ENCODE assay signal across 29 cellular contexts in the genomic region with DNA sequence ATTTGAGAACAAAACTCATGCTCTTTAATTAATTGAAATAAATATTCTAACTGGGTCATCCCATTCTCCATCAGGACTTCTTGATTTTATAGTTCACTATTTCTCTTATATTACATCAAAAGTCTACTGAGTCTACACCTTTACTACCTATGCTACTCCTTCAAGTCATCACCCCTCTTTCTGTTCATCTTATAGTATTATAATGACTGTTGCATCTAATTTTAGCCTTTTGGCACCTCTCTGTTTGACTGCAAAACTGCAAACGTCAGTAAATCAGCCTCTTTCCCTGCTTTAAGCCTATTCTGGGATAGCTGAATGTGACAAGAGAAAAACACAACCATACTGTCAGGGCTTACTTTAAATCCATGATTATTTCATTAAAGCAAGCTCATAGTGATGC.
"Had no signal": no experiment of that assay in that cellular context is flagged by ENCODE, and none has a peak within 500 bp of the region (broad histone marks: within the 10 kb centered on the region; RNA-seq: fewer than 3 reads in every experiment).

No MANE protein-coding gene starts in this region.

- H3K4me3 ChIP-seq: left ventricle myocardium inferior, lung, neural progenitor cell, prostate gland, skin epidermis, stomach, testis, thyroid gland, transverse colon, upper lobe of left lung, vagina had no signal

- H3K4me1 ChIP-seq: left ventricle myocardium inferior, neural progenitor cell, parathyroid adenoma, prostate gland, stomach, testis, thyroid gland, transverse colon, upper lobe of left lung, vagina had no signal

- H3K9ac ChIP-seq: neural progenitor cell, parathyroid adenoma had no signal

- H3K27me3 ChIP-seq: neural progenitor cell, neutrophil, stomach, testis, thyroid gland, transverse colon, upper lobe of left lung, vagina had no signal

- DNase-seq: islet precursor cell; left ventricle myocardium inferior; mesendoderm; naive B cell; natural killer cell; nephron progenitor cell; occipital lobe; retina; right cardiac atrium; stimulated activated CD4-positive, alpha-beta T cell treated with anti-CD3 and anti-CD28 coated beads, Interleukin-12 subunit alpha, Interleukin-12 subunit beta, amount 100 ng/mL, for 4 hours; stimulated activated CD4-positive, alpha-beta T cell treated with anti-CD3 and anti-CD28 coated beads, Interleukin-15, amount 100 ng/mL, for 24 hours; stimulated activated CD4-positive, alpha-beta T cell treated with anti-CD3 and anti-CD28 coated beads, Interleukin-2, amount 100 ng/mL, for 24 hours; stimulated activated CD4-positive, alpha-beta T cell treated with anti-CD3 and anti-CD28 coated beads, Interleukin-4, amount 100 ng/mL, for 1 hour; stimulated activated naive B cell treated with anti-CD40 and anti-IgM and Interleukin-4, amounts not matched to agents 10 μg/mL and 1 μg/mL and 100 μg/mL, for 72 hours; stimulated activated naive CD8-positive, alpha-beta T cell treated with anti-CD3 and anti-CD28 coated beads, Interleukin-15, Interleukin-2, amounts not matched to agents 100 U/mL and 50 U/mL, for 24 hours; stomach; testis; thyroid gland; transverse colon; upper lobe of left lung had no signal

- H3K4me1 Mint-ChIP-seq: mesothelial cell of epicardium; naive B cell; natural killer cell; nephron progenitor cell; neural progenitor cell; stimulated activated naive B cell treated with anti-CD40 and anti-IgM and Interleukin-4, amounts not matched to agents 10 μg/mL and 1 μg/mL and 100 μg/mL, for 72 hours had no signal

- H3K27me3 Mint-ChIP-seq: naive B cell; stimulated activated naive B cell treated with anti-CD40 and anti-IgM and Interleukin-4, amounts not matched to agents 10 μg/mL and 1 μg/mL and 100 μg/mL, for 72 hours had no signal

- H2AFZ ChIP-seq: neural progenitor cell, parathyroid adenoma had no signal

- H3K27ac ChIP-seq: left ventricle myocardium inferior, neural progenitor cell, neutrophil, parathyroid adenoma, prostate gland, skin epidermis, stomach, testis, thyroid gland, transverse colon, upper lobe of left lung, vagina had no signal

- H3K79me2 ChIP-seq: parathyroid adenoma had no signal

- H3K9me3 ChIP-seq: left ventricle myocardium inferior, neutrophil, prostate gland, stomach, testis, thyroid gland, transverse colon, upper lobe of left lung, vagina had no signal

- ATAC-seq: natural killer cell; right cardiac atrium; sciatic nerve; stimulated activated naive B cell treated with anti-CD40 and anti-IgM and Interleukin-4, amounts not matched to agents 10 μg/mL and 1 μg/mL and 100 μg/mL, for 72 hours; stimulated activated naive CD8-positive, alpha-beta T cell treated with anti-CD3 and anti-CD28 coated beads, Interleukin-15, Interleukin-2, amounts not matched to agents 100 U/mL and 50 U/mL, for 24 hours had no signal

- H3K4me2 ChIP-seq: neural progenitor cell had no signal

- H3K36me3 Mint-ChIP-seq: mesothelial cell of epicardium; naive B cell; natural killer cell; neural progenitor cell; stimulated activated naive B cell treated with anti-CD40 and anti-IgM and Interleukin-4, amounts not matched to agents 10 μg/mL and 1 μg/mL and 100 μg/mL, for 72 hours had no signal

- H3K4me3 Mint-ChIP-seq: mesothelial cell of epicardium; naive B cell; natural killer cell; nephron progenitor cell; neural progenitor cell; stimulated activated naive B cell treated with anti-CD40 and anti-IgM and Interleukin-4, amounts not matched to agents 10 μg/mL and 1 μg/mL and 100 μg/mL, for 72 hours had no signal

- H3K36me3 ChIP-seq: left ventricle myocardium inferior, neural progenitor cell, neutrophil, prostate gland, stomach, thyroid gland, transverse colon, upper lobe of left lung, vagina had no signal

- H3K27ac Mint-ChIP-seq: mesothelial cell of epicardium; naive B cell; natural killer cell; nephron progenitor cell; neural progenitor cell; stimulated activated naive B cell treated with anti-CD40 and anti-IgM and Interleukin-4, amounts not matched to agents 10 μg/mL and 1 μg/mL and 100 μg/mL, for 72 hours had no signal

- H3K9me3 Mint-ChIP-seq: mesothelial cell of epicardium; nephron progenitor cell; neural progenitor cell; stimulated activated naive B cell treated with anti-CD40 and anti-IgM and Interleukin-4, amounts not matched to agents 10 μg/mL and 1 μg/mL and 100 μg/mL, for 72 hours had no signal
